ENCODE assay signal across 10 cellular contexts in genomic region chr6:151254451-151255081, GRCh38. TPM values are rescaled to one million over a fixed set of nuclear protein-coding genes. Genes with fewer than 3 reads are reported as not detected.
DNase-seq lines count a peak whose midpoint lies in the region; ATAC-seq and FAIRE-seq lines count a peak whose summit lies in the region.
"Had no signal": no experiment of that assay in that cellular context is flagged by ENCODE, and none has a peak within 500 bp of the region (broad histone marks: within the 10 kb centered on the region; RNA-seq: fewer than 3 reads in every experiment).

No MANE protein-coding gene starts in this region.

- H3K36me3 ChIP-seq in ectodermal cell (ENCODE audit: control insufficient read depth, insufficient read depth, low read length) = no peaks in the 10 kb centered on the region
- peaks cover 24% of the 10 kb centered on the region for H3K36me3 ChIP-seq in mesodermal cell (ENCODE audit: control insufficient read depth, insufficient read depth, low read length)

- peak; percentile 72 for FAIRE-seq in HTR-8/SVneo (lab: Jason Lieb, UNC)

- H3K27me3 ChIP-seq in ectodermal cell (ENCODE audit: control insufficient read depth, insufficient read depth, low read length, poor library complexity, severe bottlenecking) = no peaks in the 10 kb centered on the region

- H3K4me3 ChIP-seq in ectodermal cell (ENCODE audit: insufficient read depth, low read depth, low read length) (no peak overlapping the region), mesodermal cell (ENCODE audit: extremely low read depth, insufficient read depth, low read length, poor library complexity, severe bottlenecking) (no peak overlapping the region)

- peak; percentile 40 for DNase-seq in A172 (ENCODE audit: low spot score)
- peak; percentile 67 for DNase-seq in HTR-8/SVneo (ENCODE audit: insufficient read length, low spot score)
- DNase-seq in NCI-H1436 treated with DMSO at 0.1 percent for 48 hours (lab: John Stamatoyannopoulos, UW) = no peak
- no peak for DNase-seq in inferior parietal cortex (ENCODE audit: extremely low spot score)
- DNase-seq: activated naive CD8-positive, alpha-beta T cell treated with anti-CD3 and anti-CD28 coated beads for 36 hours; NCI-H1105 treated with DMSO at 0.1 percent for 48 hours had no signal

- peak overlapping the region; percentile 40 for H3K27ac ChIP-seq in ectodermal cell (ENCODE audit: insufficient read depth, low read depth, low read length, poor library complexity, severe bottlenecking)
- H3K27ac ChIP-seq in mesodermal cell (ENCODE audit: low read depth, low read length, severe bottlenecking) = peak overlapping the region; percentile 78

- no peak for ATAC-seq in HG03342 (IDR thresholded peaks at IDR 0.05; ENCODE audit: unreplicated experiment)
- no peak for ATAC-seq in GM18498 (IDR thresholded peaks at IDR 0.05; ENCODE audit: unreplicated experiment)

- H3K4me1 ChIP-seq in ectodermal cell (ENCODE audit: control insufficient read depth, insufficient read depth, low read length) (no peaks in the 10 kb centered on the region), mesodermal cell (ENCODE audit: control insufficient read depth, insufficient read depth, low read length, poor library complexity, severe bottlenecking) (peaks cover 21% of the 10 kb centered on the region)

- WGBS in ectodermal cell, 2 experiments = 87 to 92% methylated on average over 14 of the region's 14 CpGs
- 78 to 84% methylated on average over 13 to 14 of the region's 14 CpGs for WGBS in mesodermal cell (ENCODE audit: insufficient coverage in 2 of 2), 2 experiments

- H3K9me3 ChIP-seq in ectodermal cell (ENCODE audit: control insufficient read depth, low read length) = no peaks in the 10 kb centered on the region
- H3K9me3 ChIP-seq in mesodermal cell (ENCODE audit: control insufficient read depth, low read length) = no peaks in the 10 kb centered on the region

RNA-seq across cellular contexts. Expression of gene AKAP12, which starts 14.8 kb away (rescaled TPM):
- 172 and 173 TPM in 2 replicates for total RNA-seq in A172 (2014; rRNA removed; shearing (Covaris generic))
- 55.3 TPM for polyA plus RNA-seq in ectodermal cell (2013, experiment 1 of 4)
- 62.2 TPM for polyA plus RNA-seq in ectodermal cell (2013, experiment 2 of 4)
- 45.5 TPM for polyA plus RNA-seq in ectodermal cell (2013, experiment 3 of 4)
- 48.8 TPM for polyA plus RNA-seq in ectodermal cell (2013, experiment 4 of 4)
- 156 TPM for polyA plus RNA-seq in mesodermal cell (2013, experiment 1 of 2)
- 143 TPM for polyA plus RNA-seq in mesodermal cell (2013, experiment 2 of 2)

Comparison
In these comparisons a context has a peak if more than half of its experiments do, and no peak if none do; other contexts are left out.
1. DNase-seq: peak in A172 (single experiment) and HTR-8/SVneo (single experiment); none in NCI-H1436 treated with DMSO at 0.1 percent for 48 hours (single experiment) and inferior parietal cortex (single experiment).